34 cellular contexts compared by ENCODE assay signal in the genomic region with DNA sequence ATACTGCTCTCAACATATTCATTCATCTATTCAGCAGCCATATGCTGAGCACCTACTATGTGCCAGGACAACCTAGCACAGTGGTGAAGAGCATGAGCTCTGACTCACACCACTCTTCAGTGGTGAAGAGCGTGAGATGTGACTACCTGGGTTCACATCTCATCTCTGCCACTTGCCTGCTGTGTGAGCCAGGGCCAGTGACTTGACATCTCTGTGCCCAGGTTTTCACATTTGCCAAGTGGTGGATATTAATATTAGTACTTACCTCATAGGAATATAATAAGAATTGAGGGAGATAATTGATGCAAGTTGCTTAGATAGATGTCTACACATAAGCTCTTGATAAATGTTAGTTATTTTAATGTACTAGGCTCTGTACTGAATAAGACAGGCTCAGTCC.
"Had no signal": no experiment of that assay in that cellular context is flagged by ENCODE, and none has a peak within 500 bp of the region (broad histone marks: within the 10 kb centered on the region; RNA-seq: fewer than 3 reads in every experiment).

No MANE protein-coding gene starts in this region.

- DNase-seq: Karpas-422, Kasumi-1, MG63, MM.1S, MV-4-11, NCI-H1048, NCI-H1092, NCI-H1092 treated with DMSO at 0.1 percent for 48 hours, NCI-H1105, NCI-H1105 treated with DMSO at 0.1 percent for 48 hours, NCI-H1417, NCI-H1417 treated with DMSO at 0.1 percent for 48 hours, NCI-H1436, NCI-H1436 treated with DMSO at 0.1 percent for 48 hours, NCI-H146, NCI-H1694, NCI-H1694 treated with DMSO at 0.1 percent for 48 hours, NCI-H187, NCI-H187 treated with DMSO at 0.1 percent for 48 hours, NCI-H2029, NCI-H2029 treated with DMSO at 0.1 percent for 48 hours, NCI-H2081, NCI-H2081 treated with DMSO at 0.1 percent for 48 hours, NCI-H2107, NCI-H2171, NCI-H2171 treated with DMSO at 0.1 percent for 48 hours, NCI-H2227 treated with DMSO at 0.1 percent for 48 hours, NCI-H226, NCI-H345, NCI-H446, NCI-H446 treated with DMSO at 0.1 percent for 48 hours, NCI-H510A, NCI-H510A treated with DMSO at 0.1 percent for 48 hours, NCI-H524 had no signal

- H3K4me3 ChIP-seq: MG63 had no signal

- H3K27me3 ChIP-seq: MG63 had no signal

- H3K36me3 ChIP-seq: MG63 had no signal
